1 cellular context compared by ENCODE assay signal in the genomic region with DNA sequence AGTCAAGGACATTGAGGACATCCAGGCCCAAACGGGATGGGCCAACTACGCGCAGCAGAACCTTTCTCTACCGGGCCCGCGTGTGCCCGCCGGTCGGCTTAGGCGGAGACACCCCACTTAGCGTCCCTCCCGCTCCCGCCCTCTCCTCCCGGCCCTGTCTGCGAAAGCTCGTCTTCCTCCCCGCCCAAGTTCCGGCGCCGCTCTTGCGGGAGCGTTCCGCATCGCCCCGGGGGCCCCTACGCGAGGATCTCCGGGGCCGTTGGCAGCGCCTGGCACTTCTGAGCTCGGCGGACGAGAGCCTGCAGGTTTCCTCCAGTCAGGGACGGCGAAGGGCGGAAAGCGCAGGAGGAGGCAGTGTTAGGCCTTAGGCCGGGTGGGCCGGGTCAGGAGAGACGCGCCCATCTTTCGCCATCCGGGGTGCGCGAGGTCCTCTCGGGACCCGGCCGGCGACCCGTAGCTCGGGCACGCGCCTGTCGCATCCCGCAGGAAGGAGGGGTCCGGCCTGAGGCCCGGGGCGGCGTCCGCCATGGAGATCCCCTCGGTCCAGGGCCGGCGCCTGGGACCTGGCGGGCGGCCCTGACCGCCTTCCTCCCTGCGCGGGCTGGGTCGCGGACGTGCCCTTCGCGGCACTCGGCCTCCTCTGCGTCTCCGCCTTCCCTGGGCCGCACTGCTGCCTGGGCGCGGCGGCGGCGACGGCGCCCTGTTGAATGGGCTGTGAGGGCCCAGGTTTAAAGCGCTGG.
A peak's percentile ranks its signal among the peaks of the same experiment; 100 is the strongest.
TF ChIP-seq lines count a peak whose summit lies in the region.

Gene FEM1B (plus strand): TSS at position 141 of the 740 bp plus-strand sequence. CDS start 673 bp downstream, outside the sequence.

TF ChIP-seq in K562, 482 proteins besides CTCF, POLR2A, EP300 and RAD21 (continued from another document and continues in another):
- TF ChIP-seq ZNF511 (CRISPR knock-in tag; IDR thresholded peaks at IDR 0.05) (peak; percentile 55), ZNF592 (IDR thresholded peaks at IDR 0.05) (no peak), HNRNPL (IDR thresholded peaks at IDR 0.05; ENCODE audit: low read depth, low read length) (peak; percentile 90), NFXL1 (CRISPR knock-in tag; IDR thresholded peaks at IDR 0.05) (no peak), ZNF318 (IDR thresholded peaks at IDR 0.05; ENCODE audit: borderline replicate concordance in 1 of 2, low read depth in 1 of 2) (no peak), SMARCE1 (IDR thresholded peaks at IDR 0.05) (no peak; the same call in 1 of the 2 replicates), SMAD3 (CRISPR knock-in tag; conservative IDR thresholded peaks at IDR 0.05) (no peak), ZNF140 (CRISPR knock-in tag; IDR thresholded peaks at IDR 0.05) (no peak), RBM22 (IDR thresholded peaks at IDR 0.05; ENCODE audit: low read depth, low read length, poor library complexity, severe bottlenecking) (peak; percentile 55), TRIM28 (IDR thresholded peaks at IDR 0.05) (peak; percentile 34), ZNF12 (CRISPR knock-in tag; IDR thresholded peaks at IDR 0.05) (peak; percentile 13; the same call in 1 of the 2 replicates), SP2 (IDR thresholded peaks at IDR 0.05; ENCODE audit: extremely low read depth, low read depth, low read length, poor library complexity, severe bottlenecking) (no peak), MLX (CRISPR knock-in tag; conservative IDR thresholded peaks at IDR 0.05) (peak in 1 of 2 experiments; percentile 84; a peak in 1 of 4 replicates), ZBTB1 (CRISPR knock-in tag; IDR thresholded peaks at IDR 0.05; ENCODE audit: borderline replicate concordance, low read depth) (no peak), MEF2A (IDR thresholded peaks at IDR 0.05; ENCODE audit: control insufficient read depth, low read depth, low read length) (no peak), TAF9B (IDR thresholded peaks at IDR 0.05; ENCODE audit: partially characterized antibody) (peak; percentile 83), SRSF1 (IDR thresholded peaks at IDR 0.05; ENCODE audit: low read depth, low read length) (no peak), ELK1 (CRISPR knock-in tag; IDR thresholded peaks at IDR 0.05) (no peak; the same call in 1 of the 2 replicates), TEAD2 (tag; IDR thresholded peaks at IDR 0.05) (no peak), NFE2 (IDR thresholded peaks at IDR 0.05; ENCODE audit: low read depth) (0 out of 2 replicates have a peak, but pooled peaks have one; percentile 7), GTF2E2 (tag; IDR thresholded peaks at IDR 0.05) (peak; percentile 95)
- TF ChIP-seq, protein P1, sequence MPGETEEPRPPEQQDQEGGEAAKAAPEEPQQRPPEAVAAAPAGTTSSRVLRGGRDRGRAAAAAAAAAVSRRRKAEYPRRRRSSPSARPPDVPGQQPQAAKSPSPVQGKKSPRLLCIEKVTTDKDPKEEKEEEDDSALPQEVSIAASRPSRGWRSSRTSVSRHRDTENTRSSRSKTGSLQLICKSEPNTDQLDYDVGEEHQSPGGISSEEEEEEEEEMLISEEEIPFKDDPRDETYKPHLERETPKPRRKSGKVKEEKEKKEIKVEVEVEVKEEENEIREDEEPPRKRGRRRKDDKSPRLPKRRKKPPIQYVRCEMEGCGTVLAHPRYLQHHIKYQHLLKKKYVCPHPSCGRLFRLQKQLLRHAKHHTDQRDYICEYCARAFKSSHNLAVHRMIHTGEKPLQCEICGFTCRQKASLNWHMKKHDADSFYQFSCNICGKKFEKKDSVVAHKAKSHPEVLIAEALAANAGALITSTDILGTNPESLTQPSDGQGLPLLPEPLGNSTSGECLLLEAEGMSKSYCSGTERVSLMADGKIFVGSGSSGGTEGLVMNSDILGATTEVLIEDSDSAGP (CRISPR knock-in tag; IDR thresholded peaks at IDR 0.05): no peak; the same call in 1 of the 2 replicates
- TF ChIP-seq, protein P2, sequence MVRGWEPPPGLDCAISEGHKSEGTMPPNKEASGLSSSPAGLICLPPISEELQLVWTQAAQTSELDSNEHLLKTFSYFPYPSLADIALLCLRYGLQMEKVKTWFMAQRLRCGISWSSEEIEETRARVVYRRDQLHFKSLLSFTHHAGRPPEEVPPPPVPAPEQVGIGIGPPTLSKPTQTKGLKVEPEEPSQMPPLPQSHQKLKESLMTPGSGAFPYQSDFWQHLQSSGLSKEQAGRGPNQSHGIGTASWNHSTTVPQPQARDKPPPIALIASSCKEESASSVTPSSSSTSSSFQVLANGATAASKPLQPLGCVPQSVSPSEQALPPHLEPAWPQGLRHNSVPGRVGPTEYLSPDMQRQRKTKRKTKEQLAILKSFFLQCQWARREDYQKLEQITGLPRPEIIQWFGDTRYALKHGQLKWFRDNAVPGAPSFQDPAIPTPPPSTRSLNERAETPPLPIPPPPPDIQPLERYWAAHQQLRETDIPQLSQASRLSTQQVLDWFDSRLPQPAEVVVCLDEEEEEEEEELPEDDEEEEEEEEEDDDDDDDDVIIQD (CRISPR knock-in tag; IDR thresholded peaks at IDR 0.05): no peak
- TF ChIP-seq, protein P3, sequence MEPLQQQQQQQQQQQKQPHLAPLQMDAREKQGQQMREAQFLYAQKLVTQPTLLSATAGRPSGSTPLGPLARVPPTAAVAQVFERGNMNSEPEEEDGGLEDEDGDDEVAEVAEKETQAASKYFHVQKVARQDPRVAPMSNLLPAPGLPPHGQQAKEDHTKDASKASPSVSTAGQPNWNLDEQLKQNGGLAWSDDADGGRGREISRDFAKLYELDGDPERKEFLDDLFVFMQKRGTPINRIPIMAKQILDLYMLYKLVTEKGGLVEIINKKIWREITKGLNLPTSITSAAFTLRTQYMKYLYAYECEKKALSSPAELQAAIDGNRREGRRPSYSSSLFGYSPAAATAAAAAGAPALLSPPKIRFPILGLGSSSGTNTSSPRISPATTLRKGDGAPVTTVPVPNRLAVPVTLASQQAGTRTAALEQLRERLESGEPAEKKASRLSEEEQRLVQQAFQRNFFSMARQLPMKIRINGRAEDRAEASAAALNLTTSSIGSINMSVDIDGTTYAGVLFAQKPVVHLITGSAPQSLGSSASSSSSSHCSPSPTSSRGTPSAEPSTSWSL (CRISPR knock-in tag; IDR thresholded peaks at IDR 0.05; ENCODE audit: borderline replicate concordance): 0 out of 2 replicates have a peak, but pooled peaks have one; percentile 31
- TF ChIP-seq, protein P4, sequence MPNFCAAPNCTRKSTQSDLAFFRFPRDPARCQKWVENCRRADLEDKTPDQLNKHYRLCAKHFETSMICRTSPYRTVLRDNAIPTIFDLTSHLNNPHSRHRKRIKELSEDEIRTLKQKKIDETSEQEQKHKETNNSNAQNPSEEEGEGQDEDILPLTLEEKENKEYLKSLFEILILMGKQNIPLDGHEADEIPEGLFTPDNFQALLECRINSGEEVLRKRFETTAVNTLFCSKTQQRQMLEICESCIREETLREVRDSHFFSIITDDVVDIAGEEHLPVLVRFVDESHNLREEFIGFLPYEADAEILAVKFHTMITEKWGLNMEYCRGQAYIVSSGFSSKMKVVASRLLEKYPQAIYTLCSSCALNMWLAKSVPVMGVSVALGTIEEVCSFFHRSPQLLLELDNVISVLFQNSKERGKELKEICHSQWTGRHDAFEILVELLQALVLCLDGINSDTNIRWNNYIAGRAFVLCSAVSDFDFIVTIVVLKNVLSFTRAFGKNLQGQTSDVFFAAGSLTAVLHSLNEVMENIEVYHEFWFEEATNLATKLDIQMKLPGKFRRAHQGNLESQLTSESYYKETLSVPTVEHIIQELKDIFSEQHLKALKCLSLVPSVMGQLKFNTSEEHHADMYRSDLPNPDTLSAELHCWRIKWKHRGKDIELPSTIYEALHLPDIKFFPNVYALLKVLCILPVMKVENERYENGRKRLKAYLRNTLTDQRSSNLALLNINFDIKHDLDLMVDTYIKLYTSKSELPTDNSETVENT (CRISPR knock-in tag; IDR thresholded peaks at IDR 0.05): no peak
